In genomic region chr10:71812016-71812912, GRCh38 we compare ENCODE assay signal across 8 cellular contexts. TPM values are rescaled to one million over a fixed set of nuclear protein-coding genes. Genes with fewer than 3 reads are reported as not detected.
DNase-seq lines count a peak whose midpoint lies in the region; ATAC-seq and TF ChIP-seq lines count a peak whose summit lies in the region.

No MANE protein-coding gene starts in this region.

- H3K27ac Mint-ChIP-seq in CD4-positive, alpha-beta T cell = no peak overlapping the region

- peak; percentile 81 for TF ChIP-seq CTCF in CD4-positive, alpha-beta T cell (IDR thresholded peaks at IDR 0.05)
- TF ChIP-seq CTCF in colonic mucosa (IDR thresholded peaks at IDR 0.05) (peak; percentile 95), lower lobe of right lung (IDR thresholded peaks at IDR 0.05) (peak; percentile 89)

- H3K4me3 Mint-ChIP-seq in CD4-positive, alpha-beta T cell = no peak overlapping the region

- peak; percentile 91 for ATAC-seq in CD4-positive, alpha-beta T cell (ENCODE audit: poor library complexity)
- ATAC-seq in GM21381 (IDR thresholded peaks at IDR 0.05; ENCODE audit: unreplicated experiment) (peak; percentile 71), lower lobe of right lung (peak; percentile 73 to 87), HG02571 (IDR thresholded peaks at IDR 0.05; ENCODE audit: unreplicated experiment) (no peak)

- CTCF ChIA-PET in CD4-positive, alpha-beta T cell (lab: Charles Lee) = interaction anchor here (0.7 to 2.5 kb wide), 14 partner anchors 14 to 498 kb away, joined by 3 to 11 read pairs (median 3); partner anchors contain the start of genes PSAP and VSIR

- H3K4me3 ChIP-seq in colonic mucosa (no peak overlapping the region), lower lobe of right lung (no peak overlapping the region)

- H3K36me3 Mint-ChIP-seq in CD4-positive, alpha-beta T cell (ENCODE audit: low read depth) = peaks cover 19% of the 10 kb centered on the region

- DNase-seq in CD4-positive, alpha-beta T cell = peak; percentile 64 to 86 (median 75)
- DNase-seq in NCI-H2029 (lab: John Stamatoyannopoulos, UW) = peak; percentile 38
- DNase-seq in activated CD4-positive, alpha-beta T cell treated with anti-CD3 and anti-CD28 coated beads for 48 hours = peak; percentile 87
- DNase-seq in colonic mucosa = peak; percentile 76
- peak; percentile 81 for DNase-seq in lower lobe of right lung
- peak; percentile 72 for DNase-seq in stimulated activated CD8-positive, alpha-beta memory T cell treated with anti-CD3 and anti-CD28 coated beads, Interleukin-15, amount 100 ng/mL, for 24 hours (ENCODE audit: low read depth)

- POLR2A ChIA-PET in CD4-positive, alpha-beta T cell (lab: Charles Lee) = interaction anchor here (0.6 to 1.4 kb wide), 5 partner anchors 63 to 493 kb away, joined by 3 to 6 read pairs (median 3); partner anchors contain the start of gene SLC29A3

- H3K4me1 Mint-ChIP-seq in CD4-positive, alpha-beta T cell (ENCODE audit: low read depth) = no peaks in the 10 kb centered on the region

- H3K36me3 ChIP-seq in colonic mucosa = no peaks in the 10 kb centered on the region
- H3K36me3 ChIP-seq in lower lobe of right lung = peaks cover 31% of the 10 kb centered on the region

- no peak overlapping the region for H3K9ac ChIP-seq in colonic mucosa (ENCODE audit: low read depth in 2 of 2, low read length in 2 of 2)

- H3K27me3 ChIP-seq in CD4-positive, alpha-beta T cell (ENCODE audit: control insufficient read depth, insufficient read depth, low read length) = no peaks in the 10 kb centered on the region
- H3K27me3 ChIP-seq in colonic mucosa = no peaks in the 10 kb centered on the region
- no peaks in the 10 kb centered on the region for H3K27me3 ChIP-seq in lower lobe of right lung (ENCODE audit: low read depth)

- intact Hi-C loops in CD4-positive, alpha-beta T cell (cut with DNase I, micrococcal nuclease) = loop anchor here (1.0 to 5.0 kb wide), 8 partner anchors 105 to 498 kb away; partner anchors contain the start of gene CDH23 (in 1 of the 2)
- intact Hi-C loops in colonic mucosa (cut with DNase I) = loop anchor here (5.0 to 10.0 kb wide), 3 partner anchors 107 to 500 kb away; no protein-coding TSS in a partner anchor
- intact Hi-C loops in lower lobe of right lung (cut with DNase I) = no loop called here

- H3K4me1 ChIP-seq in colonic mucosa = no peaks in the 10 kb centered on the region
- no peaks in the 10 kb centered on the region for H3K4me1 ChIP-seq in lower lobe of right lung

- no peaks in the 10 kb centered on the region for H3K9me3 Mint-ChIP-seq in CD4-positive, alpha-beta T cell

- H3K27ac ChIP-seq in CD4-positive, alpha-beta T cell (ENCODE audit: low read depth, low read length) = no peak overlapping the region
- H3K27ac ChIP-seq in colonic mucosa (no peak overlapping the region), lower lobe of right lung (no peak overlapping the region)

- no peaks in the 10 kb centered on the region for H3K27me3 Mint-ChIP-seq in CD4-positive, alpha-beta T cell

- no peaks in the 10 kb centered on the region for H3K9me3 ChIP-seq in CD4-positive, alpha-beta T cell (ENCODE audit: control insufficient read depth, low read length)
- H3K9me3 ChIP-seq in colonic mucosa = no peaks in the 10 kb centered on the region
- no peaks in the 10 kb centered on the region for H3K9me3 ChIP-seq in lower lobe of right lung

RNA-seq across cellular contexts. Expression of gene PSAP, which starts 38.8 kb away (rescaled TPM):
- 100 to 1,000 TPM; 191 to 206 TPM for total RNA-seq in CD4-positive, alpha-beta T cell
- total RNA-seq in colonic mucosa (100 to 1,000 TPM; 363 to 629 TPM), lower lobe of right lung (2,019 TPM)

RNA-seq across cellular contexts. Expression of gene VSIR, which starts 38.9 kb away (rescaled TPM):
- total RNA-seq in CD4-positive, alpha-beta T cell = 10 to 100 TPM; 86.2 to 91.4 TPM
- total RNA-seq in colonic mucosa (10 to 100 TPM; 41.2 to 42.8 TPM), lower lobe of right lung (117 TPM)
